In genomic region chr7:13987395-13987794, GRCh38 we compare ENCODE assay signal across 15 cellular contexts. TPM values are rescaled to one million over a fixed set of nuclear protein-coding genes. Genes with fewer than 3 reads are reported as not detected.
A peak's percentile ranks its signal among the peaks of the same experiment; 100 is the strongest.
DNase-seq lines count a peak whose midpoint lies in the region; ATAC-seq, FAIRE-seq and TF ChIP-seq lines count a peak whose summit lies in the region.
"Had no signal": no experiment of that assay in that cellular context is flagged by ENCODE, and none has a peak within 500 bp of the region (broad histone marks: within the 10 kb centered on the region; RNA-seq: fewer than 3 reads in every experiment).

No MANE protein-coding gene starts in this region.

- TF ChIP-seq POLR2A in adrenal gland (IDR thresholded peaks at IDR 0.05) (no peak), upper lobe of left lung (IDR thresholded peaks at IDR 0.05) (no peak)

- 36 to 54% (median 45%) methylated on average over 1 of the region's 1 CpG for WGBS in adrenal gland, 4 donors
- WGBS in upper lobe of left lung, 2 donors = 61 to 63% methylated on average over 1 of the region's 1 CpG

- H3K36me3 ChIP-seq in left ventricle myocardium inferior (no peaks in the 10 kb centered on the region), adrenal gland (replicated peaks in 1 of 2) (no peaks in the 10 kb centered on the region), upper lobe of left lung (no peaks in the 10 kb centered on the region)

- H3K9me3 ChIP-seq in left ventricle myocardium inferior (replicated peaks) = no peaks in the 10 kb centered on the region
- H3K9me3 ChIP-seq in adrenal gland (replicated peaks in 1 of 3) = no peaks in the 10 kb centered on the region
- H3K9me3 ChIP-seq in upper lobe of left lung = no peaks in the 10 kb centered on the region

- H3K27ac ChIP-seq in left ventricle myocardium inferior (replicated peaks) (peak overlapping the region; percentile 94), adrenal gland (peak overlapping the region in 4 of 5 donors; percentile 12 to 93 (median 50)), upper lobe of left lung (peak overlapping the region; percentile 58 to 89 (median 86))

- intact Hi-C loops in left ventricle myocardium inferior (cut with micrococcal nuclease) = no loop called here
- intact Hi-C loops in left cardiac atrium (cut with DNase I) = loop anchor here in 1 of 2 donors (2.0 kb wide), 1 partner anchor 469 kb away; no protein-coding TSS in a partner anchor
- intact Hi-C loops in adrenal gland (cut with DNase I) = no loop called here

- no peak for DNase-seq in left ventricle myocardium inferior
- DNase-seq in left cardiac atrium = no peak
- DNase-seq in adrenal gland = no peak
- DNase-seq in fibroblast of villous mesenchyme (ENCODE audit: low read depth) = peak; percentile 16
- DNase-seq in upper lobe of left lung = no peak
- no peak for DNase-seq in frontal cortex (ENCODE audit: low spot score in 2 of 2)
- no peak for DNase-seq in effector CD4-positive, alpha-beta T cell
- DNase-seq in activated naive CD4-positive, alpha-beta T cell (lab: John Stamatoyannopoulos, UW) = no peak
- DNase-seq: activated naive CD4-positive, alpha-beta T cell treated with Interleukin-2 at 50 U/mL for 16 hours; GOT3; MV-4-11; NCI-H2171 had no signal

- peak overlapping the region; percentile 75 for H3K4me3 ChIP-seq in left ventricle myocardium inferior
- H3K4me3 ChIP-seq in adrenal gland = peak overlapping the region in 2 of 4 donors; percentile 67 to 88
- peak overlapping the region; percentile 75 for H3K4me3 ChIP-seq in fibroblast of villous mesenchyme (ENCODE audit: low read depth, low read length)
- H3K4me3 ChIP-seq in upper lobe of left lung = peak overlapping the region in 3 of 4 donors; percentile 54 to 64 (median 57)

- no peak for FAIRE-seq in frontal cortex (lab: Jason Lieb, UNC)
- FAIRE-seq: D721Med had no signal

- TF ChIP-seq EP300 in upper lobe of left lung (IDR thresholded peaks at IDR 0.05) = no peak

- peaks cover 59% of the 10 kb centered on the region for H3K4me1 ChIP-seq in left ventricle myocardium inferior
- H3K4me1 ChIP-seq in adrenal gland (replicated peaks in 1 of 2) = peaks cover 6 to 23% of the 10 kb centered on the region in 2 donors
- H3K4me1 ChIP-seq in upper lobe of left lung = peaks cover 0 to 5% (median 4%) of the 10 kb centered on the region in 4 donors

- H3K27me3 ChIP-seq in left ventricle myocardium inferior (ENCODE audit: low read depth) = no peaks in the 10 kb centered on the region
- H3K27me3 ChIP-seq in adrenal gland = no peaks in the 10 kb centered on the region
- H3K27me3 ChIP-seq in upper lobe of left lung = no peaks in the 10 kb centered on the region

- no peak for TF ChIP-seq CTCF in left ventricle myocardium inferior (IDR thresholded peaks at IDR 0.05; ENCODE audit: borderline replicate concordance)
- TF ChIP-seq CTCF in adrenal gland (IDR thresholded peaks at IDR 0.05) = no peak
- TF ChIP-seq CTCF in fibroblast of villous mesenchyme (IDR thresholded peaks at IDR 0.05; ENCODE audit: insufficient read depth, low read depth, low read length) = no peak
- TF ChIP-seq CTCF in upper lobe of left lung (IDR thresholded peaks at IDR 0.05) = no peak

- ATAC-seq in left cardiac atrium = no peak
- ATAC-seq in upper lobe of left lung (ENCODE audit: low FRiP score in 2 of 2) = no peak
- ATAC-seq: esophagus mucosa, WTC11 had no signal

RNA-seq across cellular contexts. Expression of gene ETV1, which starts 2.1 kb away (rescaled TPM):
- total RNA-seq in left ventricle myocardium inferior = 59.7 TPM
- total RNA-seq in left cardiac atrium = 10 to 100 TPM; 52.9 to 57.9 TPM
- total RNA-seq in adrenal gland = 10 to 100 TPM; 16.9 to 80.0 (median 29.5) TPM
- 10 to 100 TPM; 12.1 to 34.4 (median 33.5) TPM for polyA plus RNA-seq in adrenal gland
- 9.3 and 11.7 TPM in 2 replicates for total RNA-seq in fibroblast of villous mesenchyme
- 10 to 100 TPM; 33.2 to 74.6 (median 50.2) TPM for total RNA-seq in upper lobe of left lung
- 43.2 TPM for total RNA-seq in frontal cortex
